In the genomic region with DNA sequence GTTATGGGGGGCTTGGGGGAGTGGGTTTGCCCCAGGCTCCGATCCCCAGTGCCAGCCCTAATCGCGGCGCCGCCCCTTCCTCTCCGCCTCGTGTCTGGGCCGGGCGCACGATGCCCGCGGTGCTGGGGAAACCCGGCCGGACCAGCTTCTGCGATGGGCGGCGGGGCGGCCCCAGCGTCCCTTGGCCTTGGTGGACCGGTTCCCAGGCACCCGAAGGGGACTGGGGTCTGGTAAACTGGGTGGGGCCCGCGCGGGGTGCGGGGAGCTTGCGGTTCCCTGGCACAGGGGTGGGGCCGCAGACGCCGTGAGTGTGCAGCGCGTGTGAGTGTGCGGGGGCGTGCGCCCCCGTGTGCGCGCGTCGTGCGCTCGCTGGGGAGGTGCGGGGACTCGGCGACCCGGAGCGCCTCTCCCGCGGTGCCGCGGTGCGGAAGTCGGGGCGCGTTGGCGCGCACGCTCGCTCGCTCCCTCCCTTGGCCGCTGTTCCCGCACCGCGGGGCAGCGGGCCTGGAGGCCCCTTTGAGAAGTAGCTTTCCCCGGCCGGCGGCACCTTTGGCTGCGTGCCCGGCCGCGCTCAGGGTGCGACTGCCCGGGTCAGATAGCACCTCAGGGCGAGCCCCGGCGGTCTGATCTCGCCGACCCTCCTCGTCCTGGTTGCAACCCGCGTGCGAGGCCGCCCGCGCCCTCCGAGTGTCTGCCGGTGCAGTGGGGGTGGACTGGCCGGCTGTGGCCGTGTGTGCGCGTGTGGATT, we compare ENCODE assay signal across 1 cellular context.
TF ChIP-seq lines count a peak whose summit lies in the region.

No MANE protein-coding gene starts in this region.

TF ChIP-seq in HepG2, 621 proteins besides CTCF, POLR2A, EP300 and RAD21 (continued from another document and continues in another):
- TF ChIP-seq ZNF503 (CRISPR knock-in tag; IDR thresholded peaks at IDR 0.05) (no peak), SP5 (CRISPR knock-in tag; IDR thresholded peaks at IDR 0.05; ENCODE audit: borderline replicate concordance, low read depth) (no peak), ARID2 (CRISPR knock-in tag; IDR thresholded peaks at IDR 0.05; ENCODE audit: borderline replicate concordance) (0 out of 2 replicates have a peak, but pooled peaks have one; percentile 19), ZNF260 (CRISPR knock-in tag; IDR thresholded peaks at IDR 0.05; ENCODE audit: borderline replicate concordance, low read depth) (no peak), ZNF354B (CRISPR knock-in tag; IDR thresholded peaks at IDR 0.05) (no peak), MEIS2 (CRISPR knock-in tag; IDR thresholded peaks at IDR 0.05) (no peak), RXRB (CRISPR knock-in tag; IDR thresholded peaks at IDR 0.05; ENCODE audit: borderline replicate concordance) (no peak), HMGA1 (CRISPR knock-in tag; conservative IDR thresholded peaks at IDR 0.05) (no peak), MAZ (IDR thresholded peaks at IDR 0.05; ENCODE audit: borderline replicate concordance, low read depth, low read length) (no peak), MAZ (CRISPR knock-in tag; IDR thresholded peaks at IDR 0.05; ENCODE audit: low read depth) (0 out of 2 replicates have a peak, but pooled peaks have one; percentile 23), HOXA7 (CRISPR knock-in tag; IDR thresholded peaks at IDR 0.05) (no peak), SIN3B (IDR thresholded peaks at IDR 0.05; ENCODE audit: low read length) (no peak), KDM5A (IDR thresholded peaks at IDR 0.05; ENCODE audit: borderline replicate concordance, low read length) (no peak), NFE2L1 (CRISPR knock-in tag; IDR thresholded peaks at IDR 0.05; ENCODE audit: borderline replicate concordance) (no peak), ZSCAN22 (CRISPR knock-in tag; IDR thresholded peaks at IDR 0.05) (no peak), HOMEZ (CRISPR knock-in tag; IDR thresholded peaks at IDR 0.05; ENCODE audit: low read depth) (no peak), TBX2 (CRISPR knock-in tag; IDR thresholded peaks at IDR 0.05; ENCODE audit: borderline replicate concordance) (peak; percentile 72), ZNF180 (CRISPR knock-in tag; IDR thresholded peaks at IDR 0.05; ENCODE audit: borderline replicate concordance, low read depth) (no peak), ZNF496 (CRISPR knock-in tag; IDR thresholded peaks at IDR 0.05; ENCODE audit: insufficient replicate concordance) (no peak), SMAD3 (CRISPR knock-in tag; IDR thresholded peaks at IDR 0.05) (no peak), NKX3-1 (CRISPR knock-in tag; IDR thresholded peaks at IDR 0.05) (no peak), ZBTB46 (CRISPR knock-in tag; IDR thresholded peaks at IDR 0.05; ENCODE audit: borderline replicate concordance) (no peak), ZNF558 (CRISPR knock-in tag; IDR thresholded peaks at IDR 0.05; ENCODE audit: borderline replicate concordance) (no peak; the same call in 1 of the 2 replicates), POLR2G (IDR thresholded peaks at IDR 0.05; ENCODE audit: low read depth, low read length) (no peak; the same call in 1 of the 2 replicates), ZNF629 (CRISPR knock-in tag; conservative IDR thresholded peaks at IDR 0.05) (no peak), ZNF350 (CRISPR knock-in tag; IDR thresholded peaks at IDR 0.05; ENCODE audit: borderline replicate concordance, low read depth) (no peak), ZFP90 (CRISPR knock-in tag; IDR thresholded peaks at IDR 0.05; ENCODE audit: borderline replicate concordance) (no peak), ZHX1 (CRISPR knock-in tag; IDR thresholded peaks at IDR 0.05; ENCODE audit: low read depth) (no peak), CBX2 (IDR thresholded peaks at IDR 0.05; ENCODE audit: low read depth, low read length) (no peak), CBX2 (CRISPR knock-in tag; IDR thresholded peaks at IDR 0.05; ENCODE audit: low read depth) (no peak), ZNF619 (CRISPR knock-in tag; IDR thresholded peaks at IDR 0.05) (peak; percentile 13; the same call in 1 of the 2 replicates), HOXA9 (CRISPR knock-in tag; IDR thresholded peaks at IDR 0.05; ENCODE audit: borderline replicate concordance) (no peak), KLF15 (CRISPR knock-in tag; IDR thresholded peaks at IDR 0.05; ENCODE audit: borderline replicate concordance) (0 out of 2 replicates have a peak, but pooled peaks have one; percentile 52), TBL1XR1 (IDR thresholded peaks at IDR 0.05; ENCODE audit: borderline replicate concordance, low read length, partially characterized antibody) (no peak)
- TF ChIP-seq, protein P1, sequence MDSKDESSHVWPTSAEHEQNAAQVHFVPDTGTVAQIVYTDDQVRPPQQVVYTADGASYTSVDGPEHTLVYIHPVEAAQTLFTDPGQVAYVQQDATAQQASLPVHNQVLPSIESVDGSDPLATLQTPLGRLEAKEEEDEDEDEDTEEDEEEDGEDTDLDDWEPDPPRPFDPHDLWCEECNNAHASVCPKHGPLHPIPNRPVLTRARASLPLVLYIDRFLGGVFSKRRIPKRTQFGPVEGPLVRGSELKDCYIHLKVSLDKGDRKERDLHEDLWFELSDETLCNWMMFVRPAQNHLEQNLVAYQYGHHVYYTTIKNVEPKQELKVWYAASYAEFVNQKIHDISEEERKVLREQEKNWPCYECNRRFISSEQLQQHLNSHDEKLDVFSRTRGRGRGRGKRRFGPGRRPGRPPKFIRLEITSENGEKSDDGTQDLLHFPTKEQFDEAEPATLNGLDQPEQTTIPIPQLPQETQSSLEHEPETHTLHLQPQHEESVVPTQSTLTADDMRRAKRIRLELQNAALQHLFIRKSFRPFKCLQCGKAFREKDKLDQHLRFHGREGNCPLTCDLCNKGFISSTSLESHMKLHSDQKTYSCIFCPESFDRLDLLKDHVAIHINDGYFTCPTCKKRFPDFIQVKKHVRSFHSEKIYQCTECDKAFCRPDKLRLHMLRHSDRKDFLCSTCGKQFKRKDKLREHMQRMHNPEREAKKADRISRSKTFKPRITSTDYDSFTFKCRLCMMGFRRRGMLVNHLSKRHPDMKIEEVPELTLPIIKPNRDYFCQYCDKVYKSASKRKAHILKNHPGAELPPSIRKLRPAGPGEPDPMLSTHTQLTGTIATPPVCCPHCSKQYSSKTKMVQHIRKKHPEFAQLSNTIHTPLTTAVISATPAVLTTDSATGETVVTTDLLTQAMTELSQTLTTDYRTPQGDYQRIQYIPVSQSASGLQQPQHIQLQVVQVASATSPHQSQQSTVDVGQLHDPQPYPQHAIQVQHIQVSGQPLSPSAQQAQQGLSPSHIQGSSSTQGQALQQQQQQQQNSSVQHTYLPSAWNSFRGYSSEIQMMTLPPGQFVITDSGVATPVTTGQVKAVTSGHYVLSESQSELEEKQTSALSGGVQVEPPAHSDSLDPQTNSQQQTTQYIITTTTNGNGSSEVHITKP (CRISPR knock-in tag; IDR thresholded peaks at IDR 0.05; ENCODE audit: low read depth), result no peak
- TF ChIP-seq, protein P2, sequence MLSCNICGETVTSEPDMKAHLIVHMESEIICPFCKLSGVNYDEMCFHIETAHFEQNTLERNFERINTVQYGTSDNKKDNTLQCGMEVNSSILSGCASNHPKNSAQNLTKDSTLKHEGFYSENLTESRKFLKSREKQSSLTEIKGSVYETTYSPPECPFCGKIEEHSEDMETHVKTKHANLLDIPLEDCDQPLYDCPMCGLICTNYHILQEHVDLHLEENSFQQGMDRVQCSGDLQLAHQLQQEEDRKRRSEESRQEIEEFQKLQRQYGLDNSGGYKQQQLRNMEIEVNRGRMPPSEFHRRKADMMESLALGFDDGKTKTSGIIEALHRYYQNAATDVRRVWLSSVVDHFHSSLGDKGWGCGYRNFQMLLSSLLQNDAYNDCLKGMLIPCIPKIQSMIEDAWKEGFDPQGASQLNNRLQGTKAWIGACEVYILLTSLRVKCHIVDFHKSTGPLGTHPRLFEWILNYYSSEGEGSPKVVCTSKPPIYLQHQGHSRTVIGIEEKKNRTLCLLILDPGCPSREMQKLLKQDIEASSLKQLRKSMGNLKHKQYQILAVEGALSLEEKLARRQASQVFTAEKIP (CRISPR knock-in tag; IDR thresholded peaks at IDR 0.05; ENCODE audit: borderline replicate concordance), result no peak
- TF ChIP-seq, protein P3, sequence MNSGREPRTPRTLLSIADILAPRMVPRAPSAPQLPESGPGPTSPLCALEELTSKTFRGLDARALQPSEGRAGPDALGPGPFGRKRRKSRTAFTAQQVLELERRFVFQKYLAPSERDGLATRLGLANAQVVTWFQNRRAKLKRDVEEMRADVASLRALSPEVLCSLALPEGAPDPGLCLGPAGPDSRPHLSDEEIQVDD (CRISPR knock-in tag; IDR thresholded peaks at IDR 0.05; ENCODE audit: borderline replicate concordance), result peak; percentile 68; the same call in 1 of the 2 replicates
- TF ChIP-seq, protein P4, sequence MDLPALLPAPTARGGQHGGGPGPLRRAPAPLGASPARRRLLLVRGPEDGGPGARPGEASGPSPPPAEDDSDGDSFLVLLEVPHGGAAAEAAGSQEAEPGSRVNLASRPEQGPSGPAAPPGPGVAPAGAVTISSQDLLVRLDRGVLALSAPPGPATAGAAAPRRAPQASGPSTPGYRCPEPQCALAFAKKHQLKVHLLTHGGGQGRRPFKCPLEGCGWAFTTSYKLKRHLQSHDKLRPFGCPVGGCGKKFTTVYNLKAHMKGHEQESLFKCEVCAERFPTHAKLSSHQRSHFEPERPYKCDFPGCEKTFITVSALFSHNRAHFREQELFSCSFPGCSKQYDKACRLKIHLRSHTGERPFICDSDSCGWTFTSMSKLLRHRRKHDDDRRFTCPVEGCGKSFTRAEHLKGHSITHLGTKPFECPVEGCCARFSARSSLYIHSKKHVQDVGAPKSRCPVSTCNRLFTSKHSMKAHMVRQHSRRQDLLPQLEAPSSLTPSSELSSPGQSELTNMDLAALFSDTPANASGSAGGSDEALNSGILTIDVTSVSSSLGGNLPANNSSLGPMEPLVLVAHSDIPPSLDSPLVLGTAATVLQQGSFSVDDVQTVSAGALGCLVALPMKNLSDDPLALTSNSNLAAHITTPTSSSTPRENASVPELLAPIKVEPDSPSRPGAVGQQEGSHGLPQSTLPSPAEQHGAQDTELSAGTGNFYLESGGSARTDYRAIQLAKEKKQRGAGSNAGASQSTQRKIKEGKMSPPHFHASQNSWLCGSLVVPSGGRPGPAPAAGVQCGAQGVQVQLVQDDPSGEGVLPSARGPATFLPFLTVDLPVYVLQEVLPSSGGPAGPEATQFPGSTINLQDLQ (CRISPR knock-in tag; IDR thresholded peaks at IDR 0.05), result 0 out of 2 replicates have a peak, but pooled peaks have one; percentile 21
- TF ChIP-seq, protein P5, sequence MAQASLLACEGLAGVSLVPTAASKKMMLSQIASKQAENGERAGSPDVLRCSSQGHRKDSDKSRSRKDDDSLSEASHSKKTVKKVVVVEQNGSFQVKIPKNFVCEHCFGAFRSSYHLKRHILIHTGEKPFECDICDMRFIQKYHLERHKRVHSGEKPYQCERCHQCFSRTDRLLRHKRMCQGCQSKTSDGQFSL (CRISPR knock-in tag; IDR thresholded peaks at IDR 0.05), result no peak
